In the genomic region with DNA sequence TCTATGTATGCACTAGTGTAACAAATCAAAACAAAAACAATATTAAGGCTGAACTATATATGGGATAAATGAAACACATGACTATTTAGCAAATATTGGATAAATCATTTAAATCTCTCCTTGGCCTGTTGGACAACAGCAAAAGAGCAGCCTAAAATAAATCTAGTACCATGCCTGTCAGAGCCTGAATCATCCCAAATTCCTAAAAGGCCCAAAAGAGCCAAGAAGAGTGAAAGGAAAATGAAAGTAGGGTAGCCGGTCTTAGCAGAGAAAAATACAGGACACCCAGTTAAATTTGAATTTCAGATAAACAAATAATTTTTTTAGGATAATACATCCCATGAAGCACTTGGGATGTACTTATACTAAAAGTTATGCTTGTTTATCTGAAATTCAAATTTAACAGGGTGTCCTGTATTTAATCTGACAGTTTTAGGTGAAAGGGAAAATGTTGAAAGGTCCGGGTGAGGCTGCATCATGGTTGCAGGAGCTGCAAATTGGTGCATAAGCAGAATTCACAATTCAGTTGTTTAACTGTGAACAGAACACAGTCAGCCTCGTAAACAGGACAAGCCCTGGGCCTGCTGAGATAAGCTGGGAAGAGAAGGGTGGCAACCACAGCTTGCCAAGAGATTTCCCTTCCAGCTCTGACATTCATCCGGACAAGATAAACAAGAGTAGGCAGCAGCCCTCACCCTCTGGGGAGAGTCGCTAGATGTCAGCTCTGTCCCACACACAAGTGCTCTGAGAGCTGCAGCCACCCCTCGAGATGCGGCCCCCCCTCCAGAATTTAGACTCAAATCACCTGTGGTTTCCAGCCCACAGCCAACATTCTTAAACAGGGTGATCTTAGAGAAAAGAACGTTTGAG, we compare ENCODE assay signal across 8 cellular contexts. TPM values are rescaled to one million over a fixed set of nuclear protein-coding genes. Genes with fewer than 3 reads are reported as not detected.
DNase-seq lines count a peak whose midpoint lies in the region; ATAC-seq and TF ChIP-seq lines count a peak whose summit lies in the region.

No MANE protein-coding gene starts in this region.

- H3K27ac Mint-ChIP-seq in CD4-positive, alpha-beta T cell = no peak overlapping the region
- H3K27ac Mint-ChIP-seq in nephron progenitor cell = no peak overlapping the region

- H3K27me3 ChIP-seq in CD4-positive, alpha-beta T cell (ENCODE audit: control insufficient read depth, insufficient read depth, low read length) = no peaks in the 10 kb centered on the region

- H3K4me3 Mint-ChIP-seq in CD4-positive, alpha-beta T cell = no peak overlapping the region
- H3K4me3 Mint-ChIP-seq in nephron progenitor cell = no peak overlapping the region

- CTCF ChIA-PET in CD4-positive, alpha-beta T cell (lab: Charles Lee) = interaction anchor here (1.3 kb wide), 1 partner anchor 21 kb away, joined by 5 read pairs; no protein-coding TSS in a partner anchor

- H3K36me3 Mint-ChIP-seq in CD4-positive, alpha-beta T cell (ENCODE audit: low read depth) = peaks cover 27% of the 10 kb centered on the region
- H3K36me3 Mint-ChIP-seq in nephron progenitor cell (ENCODE audit: low read depth) = no peaks in the 10 kb centered on the region

- no peak overlapping the region for H3K27ac ChIP-seq in CD4-positive, alpha-beta T cell (ENCODE audit: low read depth, low read length)

- H3K27me3 Mint-ChIP-seq in CD4-positive, alpha-beta T cell = no peaks in the 10 kb centered on the region
- H3K27me3 Mint-ChIP-seq in nephron progenitor cell (ENCODE audit: low read depth, poor library complexity) = peaks cover 2% of the 10 kb centered on the region

- H3K9me3 ChIP-seq in CD4-positive, alpha-beta T cell (ENCODE audit: control insufficient read depth, low read length) = no peaks in the 10 kb centered on the region

- ATAC-seq in CD4-positive, alpha-beta T cell (ENCODE audit: poor library complexity) = peak; percentile 79
- ATAC-seq in GM21825 (IDR thresholded peaks at IDR 0.05; ENCODE audit: unreplicated experiment) = peak; percentile 54
- ATAC-seq in GM19452 (IDR thresholded peaks at IDR 0.05; ENCODE audit: unreplicated experiment) = no peak

- DNase-seq in CD4-positive, alpha-beta T cell = peak in 5 of 10 experiments; percentile 17 to 43 (median 24)
- DNase-seq in NCI-H2196 (lab: John Stamatoyannopoulos, UW; ENCODE audit: unreplicated experiment) = peak; percentile 70
- DNase-seq in activated T-cell treated with anti-CD3 and anti-CD28 coated beads, Interleukin-2, amount 50 U/mL, for 1 hour = peak; percentile 29
- DNase-seq in foreskin fibroblast = peak; percentile 67 to 82
- peak; percentile 30 for DNase-seq in nephron progenitor cell
- no peak for DNase-seq in effector CD8-positive, alpha-beta T cell (lab: John Stamatoyannopoulos, UW)

- no peaks in the 10 kb centered on the region for H3K9me3 Mint-ChIP-seq in CD4-positive, alpha-beta T cell
- no peaks in the 10 kb centered on the region for H3K9me3 Mint-ChIP-seq in nephron progenitor cell

- peaks cover 18% of the 10 kb centered on the region for H3K4me1 Mint-ChIP-seq in CD4-positive, alpha-beta T cell (ENCODE audit: low read depth)
- peaks cover 44% of the 10 kb centered on the region for H3K4me1 Mint-ChIP-seq in nephron progenitor cell

- H3K4me3 ChIP-seq in foreskin fibroblast (ENCODE audit: low read depth in 1 of 2, low read length in 2 of 2) = peak overlapping the region; percentile 30 to 37

- POLR2A ChIA-PET in CD4-positive, alpha-beta T cell (lab: Charles Lee) = interaction anchor here (0.6 to 1.0 kb wide), 2 partner anchors 20 to 106 kb away, joined by 3 read pairs; no protein-coding TSS in a partner anchor

- intact Hi-C loops in CD4-positive, alpha-beta T cell (cut with DNase I, micrococcal nuclease) = no loop called here

- TF ChIP-seq CTCF in CD4-positive, alpha-beta T cell (IDR thresholded peaks at IDR 0.05) = peak; percentile 13
- TF ChIP-seq CTCF in foreskin fibroblast (IDR thresholded peaks at IDR 0.05; ENCODE audit: low read depth, low read length) (peak; percentile 40), nephron progenitor cell (IDR thresholded peaks at IDR 0.05) (no peak)

RNA-seq across cellular contexts. Expression of a gene that starts 30.3 kb away (rescaled TPM):
- total RNA-seq in CD4-positive, alpha-beta T cell = 10 to 100 TPM; 10.8 to 13.4 TPM

RNA-seq across cellular contexts. Expression of a gene that starts 30.4 kb away (rescaled TPM):
- total RNA-seq in CD4-positive, alpha-beta T cell = 1 to 10 TPM; 1.7 to 3.1 TPM

RNA-seq across cellular contexts. Expression of a gene that starts 54.2 kb away (rescaled TPM):
- total RNA-seq in CD4-positive, alpha-beta T cell = 1 to 10 TPM; 2.4 to 2.8 TPM
